2 cellular contexts compared by ENCODE assay signal in the genomic region with DNA sequence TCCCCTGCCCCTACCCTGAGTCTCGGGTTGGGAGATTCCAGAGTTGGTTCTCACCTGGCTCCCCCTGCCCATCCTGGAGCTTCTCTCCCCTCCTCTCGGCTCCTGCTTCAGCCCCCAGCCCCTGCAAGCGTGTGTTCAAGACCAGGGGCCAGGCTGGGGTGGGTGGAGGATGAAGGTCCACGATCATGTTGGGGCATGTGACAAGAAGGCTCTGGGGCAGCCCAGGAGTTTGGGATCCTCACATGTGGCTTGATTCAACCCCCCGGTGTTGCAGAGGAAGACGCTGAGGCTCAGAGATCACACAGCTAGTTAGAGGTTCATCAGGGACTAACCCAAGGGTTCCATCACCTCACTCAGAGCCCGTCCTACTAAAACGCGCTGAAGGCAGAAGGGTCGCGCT.
TF ChIP-seq lines count a peak whose summit lies in the region.

No MANE protein-coding gene starts in this region.

TF ChIP-seq in GM23338, 12 proteins besides CTCF, POLR2A, EP300 and RAD21:
- TF ChIP-seq ZNF331 (CRISPR knock-in tag; IDR thresholded peaks at IDR 0.05; ENCODE audit: low read depth) (no peak), JUNB (IDR thresholded peaks at IDR 0.05; ENCODE audit: unreplicated experiment) (no peak), REST (IDR thresholded peaks at IDR 0.05; ENCODE audit: unreplicated experiment) (no peak), STAT1 (IDR thresholded peaks at IDR 0.05; ENCODE audit: unreplicated experiment) (no peak), EZH2 (IDR thresholded peaks at IDR 0.05; ENCODE audit: low read depth, unreplicated experiment) (no peak)
- TF ChIP-seq, protein P1, sequence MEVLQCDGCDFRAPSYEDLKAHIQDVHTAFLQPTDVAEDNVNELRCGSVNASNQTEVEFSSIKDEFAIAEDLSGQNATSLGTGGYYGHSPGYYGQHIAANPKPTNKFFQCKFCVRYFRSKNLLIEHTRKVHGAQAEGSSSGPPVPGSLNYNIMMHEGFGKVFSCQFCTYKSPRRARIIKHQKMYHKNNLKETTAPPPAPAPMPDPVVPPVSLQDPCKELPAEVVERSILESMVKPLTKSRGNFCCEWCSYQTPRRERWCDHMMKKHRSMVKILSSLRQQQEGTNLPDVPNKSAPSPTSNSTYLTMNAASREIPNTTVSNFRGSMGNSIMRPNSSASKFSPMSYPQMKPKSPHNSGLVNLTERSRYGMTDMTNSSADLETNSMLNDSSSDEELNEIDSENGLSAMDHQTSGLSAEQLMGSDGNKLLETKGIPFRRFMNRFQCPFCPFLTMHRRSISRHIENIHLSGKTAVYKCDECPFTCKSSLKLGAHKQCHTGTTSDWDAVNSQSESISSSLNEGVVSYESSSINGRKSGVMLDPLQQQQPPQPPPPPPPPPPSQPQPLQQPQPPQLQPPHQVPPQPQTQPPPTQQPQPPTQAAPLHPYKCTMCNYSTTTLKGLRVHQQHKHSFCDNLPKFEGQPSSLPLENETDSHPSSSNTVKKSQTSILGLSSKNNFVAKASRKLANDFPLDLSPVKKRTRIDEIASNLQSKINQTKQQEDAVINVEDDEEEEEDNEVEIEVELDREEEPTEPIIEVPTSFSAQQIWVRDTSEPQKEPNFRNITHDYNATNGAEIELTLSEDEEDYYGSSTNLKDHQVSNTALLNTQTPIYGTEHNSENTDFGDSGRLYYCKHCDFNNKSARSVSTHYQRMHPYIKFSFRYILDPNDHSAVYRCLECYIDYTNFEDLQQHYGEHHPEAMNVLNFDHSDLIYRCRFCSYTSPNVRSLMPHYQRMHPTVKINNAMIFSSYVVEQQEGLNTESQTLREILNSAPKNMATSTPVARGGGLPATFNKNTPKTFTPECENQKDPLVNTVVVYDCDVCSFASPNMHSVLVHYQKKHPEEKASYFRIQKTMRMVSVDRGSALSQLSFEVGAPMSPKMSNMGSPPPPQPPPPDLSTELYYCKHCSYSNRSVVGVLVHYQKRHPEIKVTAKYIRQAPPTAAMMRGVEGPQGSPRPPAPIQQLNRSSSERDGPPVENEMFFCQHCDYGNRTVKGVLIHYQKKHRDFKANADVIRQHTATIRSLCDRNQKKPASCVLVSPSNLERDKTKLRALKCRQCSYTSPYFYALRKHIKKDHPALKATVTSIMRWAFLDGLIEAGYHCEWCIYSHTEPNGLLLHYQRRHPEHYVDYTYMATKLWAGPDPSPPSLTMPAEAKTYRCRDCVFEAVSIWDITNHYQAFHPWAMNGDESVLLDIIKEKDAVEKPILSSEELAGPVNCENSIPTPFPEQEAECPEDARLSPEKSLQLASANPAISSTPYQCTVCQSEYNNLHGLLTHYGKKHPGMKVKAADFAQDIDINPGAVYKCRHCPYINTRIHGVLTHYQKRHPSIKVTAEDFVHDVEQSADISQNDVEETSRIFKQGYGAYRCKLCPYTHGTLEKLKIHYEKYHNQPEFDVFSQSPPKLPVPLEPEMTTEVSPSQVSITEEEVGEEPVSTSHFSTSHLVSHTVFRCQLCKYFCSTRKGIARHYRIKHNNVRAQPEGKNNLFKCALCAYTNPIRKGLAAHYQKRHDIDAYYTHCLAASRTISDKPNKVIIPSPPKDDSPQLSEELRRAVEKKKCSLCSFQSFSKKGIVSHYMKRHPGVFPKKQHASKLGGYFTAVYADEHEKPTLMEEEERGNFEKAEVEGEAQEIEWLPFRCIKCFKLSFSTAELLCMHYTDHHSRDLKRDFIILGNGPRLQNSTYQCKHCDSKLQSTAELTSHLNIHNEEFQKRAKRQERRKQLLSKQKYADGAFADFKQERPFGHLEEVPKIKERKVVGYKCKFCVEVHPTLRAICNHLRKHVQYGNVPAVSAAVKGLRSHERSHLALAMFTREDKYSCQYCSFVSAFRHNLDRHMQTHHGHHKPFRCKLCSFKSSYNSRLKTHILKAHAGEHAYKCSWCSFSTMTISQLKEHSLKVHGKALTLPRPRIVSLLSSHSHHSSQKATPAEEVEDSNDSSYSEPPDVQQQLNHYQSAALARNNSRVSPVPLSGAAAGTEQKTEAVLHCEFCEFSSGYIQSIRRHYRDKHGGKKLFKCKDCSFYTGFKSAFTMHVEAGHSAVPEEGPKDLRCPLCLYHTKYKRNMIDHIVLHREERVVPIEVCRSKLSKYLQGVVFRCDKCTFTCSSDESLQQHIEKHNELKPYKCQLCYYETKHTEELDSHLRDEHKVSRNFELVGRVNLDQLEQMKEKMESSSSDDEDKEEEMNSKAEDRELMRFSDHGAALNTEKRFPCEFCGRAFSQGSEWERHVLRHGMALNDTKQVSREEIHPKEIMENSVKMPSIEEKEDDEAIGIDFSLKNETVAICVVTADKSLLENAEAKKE (CRISPR knock-in tag; IDR thresholded peaks at IDR 0.05), result no peak
- TF ChIP-seq, protein P2, sequence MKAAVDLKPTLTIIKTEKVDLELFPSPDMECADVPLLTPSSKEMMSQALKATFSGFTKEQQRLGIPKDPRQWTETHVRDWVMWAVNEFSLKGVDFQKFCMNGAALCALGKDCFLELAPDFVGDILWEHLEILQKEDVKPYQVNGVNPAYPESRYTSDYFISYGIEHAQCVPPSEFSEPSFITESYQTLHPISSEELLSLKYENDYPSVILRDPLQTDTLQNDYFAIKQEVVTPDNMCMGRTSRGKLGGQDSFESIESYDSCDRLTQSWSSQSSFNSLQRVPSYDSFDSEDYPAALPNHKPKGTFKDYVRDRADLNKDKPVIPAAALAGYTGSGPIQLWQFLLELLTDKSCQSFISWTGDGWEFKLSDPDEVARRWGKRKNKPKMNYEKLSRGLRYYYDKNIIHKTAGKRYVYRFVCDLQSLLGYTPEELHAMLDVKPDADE (IDR thresholded peaks at IDR 0.05), result no peak

TF ChIP-seq in H1, 55 proteins besides CTCF, POLR2A, EP300 and RAD21:
- no peak for TF ChIP-seq NANOG (IDR thresholded peaks at IDR 0.05; ENCODE audit: insufficient read depth, low read depth, low read length, poor library complexity, severe bottlenecking)
- TF ChIP-seq SIRT6 (IDR thresholded peaks at IDR 0.05; ENCODE audit: low read length), result no peak
- TF ChIP-seq PHF8 (conservative IDR thresholded peaks at IDR 0.05; ENCODE audit: low read depth, low read length), result no peak
- no peak for TF ChIP-seq HDAC2 (IDR thresholded peaks at IDR 0.05; ENCODE audit: borderline replicate concordance in 1 of 2, low read depth in 2 of 2, low read length in 2 of 2)
- no peak for TF ChIP-seq GTF2F1 (IDR thresholded peaks at IDR 0.05; ENCODE audit: borderline replicate concordance, low read depth, low read length)
- TF ChIP-seq HDAC6 (IDR thresholded peaks at IDR 0.05; ENCODE audit: low read depth, low read length), result no peak
- TF ChIP-seq, protein P3, sequence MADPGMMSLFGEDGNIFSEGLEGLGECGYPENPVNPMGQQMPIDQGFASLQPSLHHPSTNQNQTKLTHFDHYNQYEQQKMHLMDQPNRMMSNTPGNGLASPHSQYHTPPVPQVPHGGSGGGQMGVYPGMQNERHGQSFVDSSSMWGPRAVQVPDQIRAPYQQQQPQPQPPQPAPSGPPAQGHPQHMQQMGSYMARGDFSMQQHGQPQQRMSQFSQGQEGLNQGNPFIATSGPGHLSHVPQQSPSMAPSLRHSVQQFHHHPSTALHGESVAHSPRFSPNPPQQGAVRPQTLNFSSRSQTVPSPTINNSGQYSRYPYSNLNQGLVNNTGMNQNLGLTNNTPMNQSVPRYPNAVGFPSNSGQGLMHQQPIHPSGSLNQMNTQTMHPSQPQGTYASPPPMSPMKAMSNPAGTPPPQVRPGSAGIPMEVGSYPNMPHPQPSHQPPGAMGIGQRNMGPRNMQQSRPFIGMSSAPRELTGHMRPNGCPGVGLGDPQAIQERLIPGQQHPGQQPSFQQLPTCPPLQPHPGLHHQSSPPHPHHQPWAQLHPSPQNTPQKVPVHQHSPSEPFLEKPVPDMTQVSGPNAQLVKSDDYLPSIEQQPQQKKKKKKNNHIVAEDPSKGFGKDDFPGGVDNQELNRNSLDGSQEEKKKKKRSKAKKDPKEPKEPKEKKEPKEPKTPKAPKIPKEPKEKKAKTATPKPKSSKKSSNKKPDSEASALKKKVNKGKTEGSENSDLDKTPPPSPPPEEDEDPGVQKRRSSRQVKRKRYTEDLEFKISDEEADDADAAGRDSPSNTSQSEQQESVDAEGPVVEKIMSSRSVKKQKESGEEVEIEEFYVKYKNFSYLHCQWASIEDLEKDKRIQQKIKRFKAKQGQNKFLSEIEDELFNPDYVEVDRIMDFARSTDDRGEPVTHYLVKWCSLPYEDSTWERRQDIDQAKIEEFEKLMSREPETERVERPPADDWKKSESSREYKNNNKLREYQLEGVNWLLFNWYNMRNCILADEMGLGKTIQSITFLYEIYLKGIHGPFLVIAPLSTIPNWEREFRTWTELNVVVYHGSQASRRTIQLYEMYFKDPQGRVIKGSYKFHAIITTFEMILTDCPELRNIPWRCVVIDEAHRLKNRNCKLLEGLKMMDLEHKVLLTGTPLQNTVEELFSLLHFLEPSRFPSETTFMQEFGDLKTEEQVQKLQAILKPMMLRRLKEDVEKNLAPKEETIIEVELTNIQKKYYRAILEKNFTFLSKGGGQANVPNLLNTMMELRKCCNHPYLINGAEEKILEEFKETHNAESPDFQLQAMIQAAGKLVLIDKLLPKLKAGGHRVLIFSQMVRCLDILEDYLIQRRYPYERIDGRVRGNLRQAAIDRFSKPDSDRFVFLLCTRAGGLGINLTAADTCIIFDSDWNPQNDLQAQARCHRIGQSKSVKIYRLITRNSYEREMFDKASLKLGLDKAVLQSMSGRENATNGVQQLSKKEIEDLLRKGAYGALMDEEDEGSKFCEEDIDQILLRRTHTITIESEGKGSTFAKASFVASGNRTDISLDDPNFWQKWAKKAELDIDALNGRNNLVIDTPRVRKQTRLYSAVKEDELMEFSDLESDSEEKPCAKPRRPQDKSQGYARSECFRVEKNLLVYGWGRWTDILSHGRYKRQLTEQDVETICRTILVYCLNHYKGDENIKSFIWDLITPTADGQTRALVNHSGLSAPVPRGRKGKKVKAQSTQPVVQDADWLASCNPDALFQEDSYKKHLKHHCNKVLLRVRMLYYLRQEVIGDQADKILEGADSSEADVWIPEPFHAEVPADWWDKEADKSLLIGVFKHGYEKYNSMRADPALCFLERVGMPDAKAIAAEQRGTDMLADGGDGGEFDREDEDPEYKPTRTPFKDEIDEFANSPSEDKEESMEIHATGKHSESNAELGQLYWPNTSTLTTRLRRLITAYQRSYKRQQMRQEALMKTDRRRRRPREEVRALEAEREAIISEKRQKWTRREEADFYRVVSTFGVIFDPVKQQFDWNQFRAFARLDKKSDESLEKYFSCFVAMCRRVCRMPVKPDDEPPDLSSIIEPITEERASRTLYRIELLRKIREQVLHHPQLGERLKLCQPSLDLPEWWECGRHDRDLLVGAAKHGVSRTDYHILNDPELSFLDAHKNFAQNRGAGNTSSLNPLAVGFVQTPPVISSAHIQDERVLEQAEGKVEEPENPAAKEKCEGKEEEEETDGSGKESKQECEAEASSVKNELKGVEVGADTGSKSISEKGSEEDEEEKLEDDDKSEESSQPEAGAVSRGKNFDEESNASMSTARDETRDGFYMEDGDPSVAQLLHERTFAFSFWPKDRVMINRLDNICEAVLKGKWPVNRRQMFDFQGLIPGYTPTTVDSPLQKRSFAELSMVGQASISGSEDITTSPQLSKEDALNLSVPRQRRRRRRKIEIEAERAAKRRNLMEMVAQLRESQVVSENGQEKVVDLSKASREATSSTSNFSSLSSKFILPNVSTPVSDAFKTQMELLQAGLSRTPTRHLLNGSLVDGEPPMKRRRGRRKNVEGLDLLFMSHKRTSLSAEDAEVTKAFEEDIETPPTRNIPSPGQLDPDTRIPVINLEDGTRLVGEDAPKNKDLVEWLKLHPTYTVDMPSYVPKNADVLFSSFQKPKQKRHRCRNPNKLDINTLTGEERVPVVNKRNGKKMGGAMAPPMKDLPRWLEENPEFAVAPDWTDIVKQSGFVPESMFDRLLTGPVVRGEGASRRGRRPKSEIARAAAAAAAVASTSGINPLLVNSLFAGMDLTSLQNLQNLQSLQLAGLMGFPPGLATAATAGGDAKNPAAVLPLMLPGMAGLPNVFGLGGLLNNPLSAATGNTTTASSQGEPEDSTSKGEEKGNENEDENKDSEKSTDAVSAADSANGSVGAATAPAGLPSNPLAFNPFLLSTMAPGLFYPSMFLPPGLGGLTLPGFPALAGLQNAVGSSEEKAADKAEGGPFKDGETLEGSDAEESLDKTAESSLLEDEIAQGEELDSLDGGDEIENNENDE (IDR thresholded peaks at IDR 0.05; ENCODE audit: insufficient replicate concordance, low read length), result no peak
- no peak for TF ChIP-seq TEAD4 (IDR thresholded peaks at IDR 0.05; ENCODE audit: low read depth, low read length)
- TF ChIP-seq CEBPB (IDR thresholded peaks at IDR 0.05; ENCODE audit: low read depth, low read length), result no peak
- no peak for TF ChIP-seq TBP (IDR thresholded peaks at IDR 0.05; ENCODE audit: low read depth, low read length)
- no peak for TF ChIP-seq KDM4A (IDR thresholded peaks at IDR 0.05; ENCODE audit: low read depth, low read length, severe bottlenecking)
- no peak for TF ChIP-seq TCF12 (IDR thresholded peaks at IDR 0.05; ENCODE audit: low read depth, low read length)
- no peak for TF ChIP-seq EGR1 (IDR thresholded peaks at IDR 0.05; ENCODE audit: borderline replicate concordance, low read depth, low read length)
- TF ChIP-seq CREB1 (IDR thresholded peaks at IDR 0.05), result no peak
TF ChIP-seq in H1: peak in this region for 0.
